In genomic region chr2:9630750-9631483, GRCh38 we compare ENCODE assay signal across 1 cellular context.
TF ChIP-seq lines count a peak whose summit lies in the region.

Gene YWHAQ, minus strand, starts transcription at chr2:9630997. Its CDS starts 545 bp downstream, at chr2:9630452.

TF ChIP-seq in K562, 482 proteins besides CTCF, POLR2A, EP300 and RAD21 (continued from another document and continues in another):
- TF ChIP-seq ZBTB40 (IDR thresholded peaks at IDR 0.05) (peak; percentile 30; the same call in 1 of the 2 replicates), ZBTB40 (CRISPR knock-in tag; IDR thresholded peaks at IDR 0.05) (no peak), PHF8 (IDR thresholded peaks at IDR 0.05; ENCODE audit: borderline replicate concordance, low read length) (peak; percentile 82; the same call in 1 of the 2 replicates), FOSL1 (tag; conservative IDR thresholded peaks at IDR 0.05) (peak; percentile 54), ADNP (tag; IDR thresholded peaks at IDR 0.05) (no peak), MGA (IDR thresholded peaks at IDR 0.05) (peak; percentile 68), HNRNPLL (IDR thresholded peaks at IDR 0.05; ENCODE audit: low read depth, low read length, poor library complexity, severe bottlenecking) (peak; percentile 36), ZFP36 (IDR thresholded peaks at IDR 0.05; ENCODE audit: low read depth, low read length, partially characterized antibody) (peak; percentile 99), ZBTB43 (CRISPR knock-in tag; IDR thresholded peaks at IDR 0.05) (peak; percentile 53; the same call in 1 of the 2 replicates), E4F1 (CRISPR knock-in tag; IDR thresholded peaks at IDR 0.05; ENCODE audit: borderline replicate concordance) (no peak), ARID2 (IDR thresholded peaks at IDR 0.05) (no peak), LEF1 (IDR thresholded peaks at IDR 0.05) (peak; percentile 29), MITF (IDR thresholded peaks at IDR 0.05) (peak; percentile 96), U2AF2 (optimal IDR thresholded peaks at IDR 0.05; ENCODE audit: low read depth, low read length) (no peak), XRCC4 (IDR thresholded peaks at IDR 0.05; ENCODE audit: extremely low read depth, insufficient read depth, insufficient read length) (no peak), SMAD4 (CRISPR knock-in tag; conservative IDR thresholded peaks at IDR 0.05) (0 out of 2 replicates have a peak, but pooled peaks have one; percentile 66), ATF1 (CRISPR knock-in tag; IDR thresholded peaks at IDR 0.05) (peak; percentile 48; the same call in 1 of the 2 replicates), ATF1 (tag; IDR thresholded peaks at IDR 0.05) (peak; percentile 98)
